In genomic region chr18:35136248-35136647, GRCh38 we compare ENCODE assay signal across 1 cellular context.
TF ChIP-seq lines count a peak whose summit lies in the region.

No MANE protein-coding gene starts in this region.

TF ChIP-seq in K562, 482 proteins besides CTCF, POLR2A, EP300 and RAD21 (continued from another document and continues in another):
- TF ChIP-seq BCLAF1 (IDR thresholded peaks at IDR 0.05; ENCODE audit: borderline replicate concordance in 1 of 2, control insufficient read depth in 1 of 2, low read depth in 2 of 2, low read length in 1 of 2) = no peak
- no peak for TF ChIP-seq CHD1 (IDR thresholded peaks at IDR 0.05; ENCODE audit: low read length)
- TF ChIP-seq ARID3A (IDR thresholded peaks at IDR 0.05; ENCODE audit: borderline replicate concordance, low read depth, low read length) = peak; percentile 92
- no peak for TF ChIP-seq FUS (optimal IDR thresholded peaks at IDR 0.05; ENCODE audit: low read depth, low read length)
- peak; percentile 65 for TF ChIP-seq SOX6 (IDR thresholded peaks at IDR 0.05)
- no peak for TF ChIP-seq YBX1 (IDR thresholded peaks at IDR 0.05)
- no peak for TF ChIP-seq TCF15 (CRISPR knock-in tag; IDR thresholded peaks at IDR 0.05)
- TF ChIP-seq POLR2AphosphoS2 (IDR thresholded peaks at IDR 0.05; ENCODE audit: low read length) = no peak
- no peak for TF ChIP-seq CUX1 (CRISPR knock-in tag; IDR thresholded peaks at IDR 0.05)
- TF ChIP-seq ZNF717 (CRISPR knock-in tag; IDR thresholded peaks at IDR 0.05) = no peak
- no peak for TF ChIP-seq SAFB (IDR thresholded peaks at IDR 0.05; ENCODE audit: borderline replicate concordance, low read depth, low read length)
- no peak for TF ChIP-seq SMARCB1 (IDR thresholded peaks at IDR 0.05; ENCODE audit: insufficient read length, low read depth)
- no peak for TF ChIP-seq NKRF (IDR thresholded peaks at IDR 0.05; ENCODE audit: borderline replicate concordance)
- TF ChIP-seq ZNF239 (CRISPR knock-in tag; IDR thresholded peaks at IDR 0.05) = no peak
- no peak for TF ChIP-seq ZNF143 (CRISPR knock-in tag; IDR thresholded peaks at IDR 0.05)
- no peak for TF ChIP-seq E2F4 (CRISPR knock-in tag; IDR thresholded peaks at IDR 0.05; ENCODE audit: low read depth)
- TF ChIP-seq ELK1 (CRISPR knock-in tag; IDR thresholded peaks at IDR 0.05) = no peak
- no peak for TF ChIP-seq DACH1 (IDR thresholded peaks at IDR 0.05; ENCODE audit: partially characterized antibody)
- no peak for TF ChIP-seq SNAPC5 (CRISPR knock-in tag; IDR thresholded peaks at IDR 0.05)
- TF ChIP-seq RERE (CRISPR knock-in tag; IDR thresholded peaks at IDR 0.05; ENCODE audit: borderline replicate concordance) = no peak
- no peak for TF ChIP-seq TGIF2 (CRISPR knock-in tag; IDR thresholded peaks at IDR 0.05)
- TF ChIP-seq ZNF592 (IDR thresholded peaks at IDR 0.05) = no peak
- TF ChIP-seq SP1 (CRISPR knock-in tag; IDR thresholded peaks at IDR 0.05) = no peak
- TF ChIP-seq ZBTB12 (CRISPR knock-in tag; IDR thresholded peaks at IDR 0.05) = no peak
- no peak for TF ChIP-seq KAT8 (IDR thresholded peaks at IDR 0.05; ENCODE audit: low read depth)
